Comparison of ENCODE assay signal across 1 cellular context in genomic region chr9:95350266-95350665, GRCh38.
TF ChIP-seq lines count a peak whose summit lies in the region.

No MANE protein-coding gene starts in this region.

TF ChIP-seq in GM23338, 12 proteins besides CTCF, POLR2A, EP300 and RAD21 (continued from another document):
- TF ChIP-seq ETS1 (IDR thresholded peaks at IDR 0.05), result no peak
TF ChIP-seq in GM23338: peak in this region for 0.
